Comparison of ENCODE assay signal across 8 cellular contexts in genomic region chr5:54311178-54311811, GRCh38. TPM values are rescaled to one million over a fixed set of nuclear protein-coding genes. Genes with fewer than 3 reads are reported as not detected.
A peak's percentile ranks its signal among the peaks of the same experiment; 100 is the strongest.
DNase-seq lines count a peak whose midpoint lies in the region; ATAC-seq, FAIRE-seq and TF ChIP-seq lines count a peak whose summit lies in the region.

No MANE protein-coding gene starts in this region.

- H3K27ac Mint-ChIP-seq in endodermal cell, result peak overlapping the region; percentile 96
- H3K27ac Mint-ChIP-seq in naive B cell, result peak overlapping the region; percentile 82 to 98 (median 94)

- peak overlapping the region; percentile 66 for H3K9ac ChIP-seq in endodermal cell (ENCODE audit: extremely low read depth, low read length, poor library complexity, severe bottlenecking)

- H3K36me3 Mint-ChIP-seq in endodermal cell (ENCODE audit: low read depth) (no peaks in the 10 kb centered on the region), naive B cell (no peaks in the 10 kb centered on the region)

- DNase-seq in cardiac muscle cell (ENCODE audit: low read depth in 1 of 2, low spot score in 1 of 2) (peak; percentile 41 to 47), Right ventricle myocardium inferior (ENCODE audit: missing footprints) (no peak), SJCRH30 (peak in 1 of 2 experiments; percentile 10), endodermal cell (peak; percentile 54), naive B cell (peak; percentile 27), D721Med (ENCODE audit: insufficient read length, low spot score) (no peak), midbrain (lab: John Stamatoyannopoulos, UW) (no peak)

- H3K4me1 ChIP-seq in cardiac muscle cell (ENCODE audit: low read depth) (peaks cover 13% of the 10 kb centered on the region), SJCRH30 (no peaks in the 10 kb centered on the region), endodermal cell (ENCODE audit: control insufficient read depth, insufficient read depth, low read length) (peaks cover 17% of the 10 kb centered on the region)

- H3K27ac ChIP-seq in cardiac muscle cell (peak overlapping the region; percentile 55), SJCRH30 (peak overlapping the region; percentile 67), endodermal cell (ENCODE audit: low read depth, low read length) (no peak overlapping the region)

- H3K4me1 Mint-ChIP-seq in endodermal cell, result peaks cover 48% of the 10 kb centered on the region
- peaks cover 21 to 23% (median 22%) of the 10 kb centered on the region in 3 donors for H3K4me1 Mint-ChIP-seq in naive B cell

- H3K9me3 ChIP-seq in cardiac muscle cell (ENCODE audit: low read depth), result no peaks in the 10 kb centered on the region
- H3K9me3 ChIP-seq in SJCRH30 (replicated peaks), result no peaks in the 10 kb centered on the region
- no peaks in the 10 kb centered on the region for H3K9me3 ChIP-seq in endodermal cell (ENCODE audit: control insufficient read depth, low read length)

- H3K9me3 Mint-ChIP-seq in endodermal cell (no peaks in the 10 kb centered on the region), naive B cell (peaks cover 0 to 1% (median 0%) of the 10 kb centered on the region in 7 donors)

- ATAC-seq in Right ventricle myocardium inferior (no peak), naive B cell (ENCODE audit: low read depth in 2 of 2) (no peak), GM19397 (IDR thresholded peaks at IDR 0.05; ENCODE audit: unreplicated experiment) (no peak)

- H3K27me3 ChIP-seq in cardiac muscle cell (no peaks in the 10 kb centered on the region), SJCRH30 (no peaks in the 10 kb centered on the region), endodermal cell (ENCODE audit: control insufficient read depth, insufficient read depth, low read length, poor library complexity, severe bottlenecking) (peaks cover 19% of the 10 kb centered on the region)

- TF ChIP-seq CTCF in cardiac muscle cell (IDR thresholded peaks at IDR 0.05; ENCODE audit: low read depth, low read length) (no peak), endodermal cell (conservative IDR thresholded peaks at IDR 0.05) (no peak), D721Med (IDR thresholded peaks at IDR 0.05; ENCODE audit: insufficient read depth, missing control alignments) (no peak)

- FAIRE-seq in D721Med (lab: Jason Lieb, UNC), result no peak

- H3K36me3 ChIP-seq in cardiac muscle cell, result no peaks in the 10 kb centered on the region
- H3K36me3 ChIP-seq in SJCRH30, result no peaks in the 10 kb centered on the region
- no peaks in the 10 kb centered on the region for H3K36me3 ChIP-seq in endodermal cell (ENCODE audit: control insufficient read depth, insufficient read depth, low read length)

- H3K4me3 Mint-ChIP-seq in endodermal cell (peak overlapping the region; percentile 92), naive B cell (peak overlapping the region; percentile 91 to 99 (median 96))

- peak overlapping the region; percentile 98 for H3K4me3 ChIP-seq in cardiac muscle cell
- H3K4me3 ChIP-seq in SJCRH30, result peak overlapping the region; percentile 75
- peak overlapping the region; percentile 92 for H3K4me3 ChIP-seq in endodermal cell (ENCODE audit: low read length)

- intact Hi-C loops in Right ventricle myocardium inferior (cut with DNase I), result loop anchor here (5.0 kb wide), 2 partner anchors 106 to 181 kb away; no protein-coding TSS in a partner anchor

- WGBS in endodermal cell (ENCODE audit: insufficient coverage in 1 of 2, insufficient read length in 1 of 2), 2 experiments, result 2 to 6% methylated on average over 7 to 16 of the region's 16 CpGs

- H3K27me3 Mint-ChIP-seq in endodermal cell (ENCODE audit: insufficient read depth) (peaks cover 15% of the 10 kb centered on the region), naive B cell (peaks cover 12 to 20% (median 18%) of the 10 kb centered on the region in 3 donors)

RNA-seq across cellular contexts. Expression of gene ARL15, which starts 0.9 kb away (rescaled TPM):
- 27.4 and 31.6 TPM in 2 replicates for total RNA-seq in cardiac muscle cell
- 21.8 and 23.2 TPM in 2 replicates for polyA plus RNA-seq in cardiac muscle cell
- 23.7 TPM for total RNA-seq in Right ventricle myocardium inferior
- total RNA-seq in SJCRH30 (2014; rRNA removed; shearing (Covaris generic)), result 21.5 and 24.4 TPM in 2 replicates
- 10 to 100 TPM; 23.3 to 24.0 TPM for total RNA-seq in endodermal cell
- polyA plus RNA-seq in endodermal cell (2013, experiment 1 of 2), result 24.2 TPM
- 19.3 TPM for polyA plus RNA-seq in endodermal cell (2013, experiment 2 of 2)
- polyA plus RNA-seq in naive B cell (ENCODE audit: low read depth in 6 of 6), result 10 to 100 TPM; 16.1 to 27.1 (median 21.2) TPM

Comparison
In these comparisons a context has a peak if more than half of its experiments do, and no peak if none do; other contexts are left out.
1. DNase-seq: peak in cardiac muscle cell (2 of 2), endodermal cell (single experiment) and naive B cell (single experiment); none in Right ventricle myocardium inferior (single experiment), D721Med (single experiment) and midbrain (single experiment).
2. Peak in every context shown above with its lines, with median percentiles within 50 percentile points of each other: H3K4me3 ChIP-seq.